In genomic region chr13:97344250-97345175, GRCh38 we compare ENCODE assay signal across 8 cellular contexts.
DNase-seq lines count a peak whose midpoint lies in the region; ATAC-seq, FAIRE-seq and TF ChIP-seq lines count a peak whose summit lies in the region.

No MANE protein-coding gene starts in this region.

- peak; percentile 51 for ATAC-seq in GM18873 (IDR thresholded peaks at IDR 0.05; ENCODE audit: low FRiP score, unreplicated experiment)
- peak; percentile 66 for ATAC-seq in HG03342 (IDR thresholded peaks at IDR 0.05; ENCODE audit: unreplicated experiment)
- ATAC-seq in GM21717 (IDR thresholded peaks at IDR 0.05; ENCODE audit: unreplicated experiment), result no peak

- WGBS in ovary, 3 donors, result 42 to 46% (median 44%) methylated on average over 5 of the region's 5 CpGs

- H3K27me3 ChIP-seq in ovary, result no peaks in the 10 kb centered on the region

- TF ChIP-seq EP300 in ovary (IDR thresholded peaks at IDR 0.05), result no peak

- DNase-seq in CD1c-positive myeloid dendritic cell (ENCODE audit: extremely low spot score) (peak; percentile 48), NCI-H82 treated with DMSO at 0.1 percent for 48 hours (lab: John Stamatoyannopoulos, UW; ENCODE audit: unreplicated experiment) (peak; percentile 37), frontal cortex (ENCODE audit: low spot score in 2 of 2) (peak; percentile 41 to 45), ovary (peak; percentile 35 to 74 (median 62))
- DNase-seq in activated effector memory CD4-positive, alpha-beta T cell treated with Interleukin-2 at 50 U/mL for 16 hours, result peak; percentile 9

- peak; percentile 37 for FAIRE-seq in frontal cortex (lab: Jason Lieb, UNC)

- H3K9me3 ChIP-seq in ovary, result no peaks in the 10 kb centered on the region

- H3K4me3 ChIP-seq in ovary, result no peak overlapping the region

- no peaks in the 10 kb centered on the region for H3K36me3 ChIP-seq in ovary

- peaks cover 4% of the 10 kb centered on the region for H3K4me1 ChIP-seq in ovary (ENCODE audit: insufficient read depth)

- peak in 2 of 3 donors; percentile 55 to 58 for TF ChIP-seq CTCF in ovary (IDR thresholded peaks at IDR 0.05)

- no peak for TF ChIP-seq POLR2A in ovary (IDR thresholded peaks at IDR 0.05)

- intact Hi-C loops in ovary (cut with DNase I), result loop anchor here in 3 of 4 donors (5.0 kb wide), 2 partner anchors 122 to 232 kb away; partner anchors contain the start of gene MBNL2 (in 2 of the 3)

- no peak overlapping the region for H3K27ac ChIP-seq in ovary

Comparison
In these comparisons a context has a peak if more than half of its experiments do, and no peak if none do; other contexts are left out.
1. DNase-seq: peak in every context shown above with its lines; median percentile 62 in ovary; 48 in CD1c-positive myeloid dendritic cell; 43 in frontal cortex; 37 in NCI-H82 treated with DMSO at 0.1 percent for 48 hours; 9 in activated effector memory CD4-positive, alpha-beta T cell treated with Interleukin-2 at 50 U/mL for 16 hours.